Comparison of ENCODE assay signal across 27 cellular contexts in the genomic region with DNA sequence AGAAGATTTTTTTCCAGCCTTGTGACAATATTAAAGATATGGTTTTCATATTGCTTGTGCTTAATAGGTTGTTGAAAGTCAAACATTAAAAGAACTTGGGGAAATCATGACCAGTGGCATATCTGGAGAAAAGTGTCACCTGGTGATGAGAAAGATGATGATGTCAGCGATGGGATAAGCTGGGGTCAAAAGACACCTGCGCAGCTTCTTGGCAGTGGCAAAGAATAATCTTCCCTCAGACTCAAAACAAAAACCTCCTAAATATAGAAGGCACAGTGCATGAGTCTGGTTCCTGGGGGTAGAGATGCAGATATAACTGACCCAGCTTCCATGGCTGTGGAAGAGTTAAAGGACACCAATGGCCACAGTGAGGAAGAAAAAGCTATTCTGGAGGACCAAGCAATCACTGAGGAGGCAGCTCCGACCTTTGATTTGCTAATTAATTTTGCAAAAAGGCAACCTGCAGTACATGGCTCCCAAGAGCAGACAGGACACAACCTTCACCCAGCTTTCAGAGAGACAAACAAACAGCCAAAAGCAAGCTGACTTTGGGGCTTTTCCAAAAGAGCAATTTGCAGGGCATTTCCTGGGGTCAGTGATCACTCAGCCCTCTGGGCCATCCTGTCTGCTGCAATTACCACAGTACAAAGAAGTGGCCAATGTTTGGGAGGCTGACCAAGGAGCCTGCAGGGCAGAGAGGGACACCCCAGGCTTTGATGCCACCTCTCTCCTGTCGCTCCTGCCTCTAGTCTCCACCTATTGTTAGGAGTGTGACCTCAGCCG. TPM values are rescaled to one million over a fixed set of nuclear protein-coding genes. Genes with fewer than 3 reads are reported as not detected.
"Had no signal": no experiment of that assay in that cellular context is flagged by ENCODE, and none has a peak within 500 bp of the region (broad histone marks: within the 10 kb centered on the region; RNA-seq: fewer than 3 reads in every experiment).

No MANE protein-coding gene starts in this region.

- H3K4me3 ChIP-seq: colonic mucosa, lung, skin epidermis, suprapubic skin, transverse colon, uterus had no signal

- H3K9me3 Mint-ChIP-seq: activated naive CD4-positive, alpha-beta T cell treated with anti-CD3 and anti-CD28 coated beads, Interleukin-2, amount 10 ng/mL, durations not matched to agents 7 days and 5 days; activated naive CD8-positive, alpha-beta T cell treated with anti-CD3 and anti-CD28 coated beads, Interleukin-2, amount 50 U/mL, for 24 hours; natural killer cell treated with Interleukin-12 subunit alpha and Interleukin-12 subunit beta and Interleukin-15 and Interleukin-18, amount 100 ng/mL, for 72 hours; stimulated activated naive CD8-positive, alpha-beta T cell treated with anti-CD3 and anti-CD28 coated beads, Interleukin-15, amount 100 ng/mL, for 72 hours had no signal

- H3K9me3 ChIP-seq: colonic mucosa, suprapubic skin, transverse colon, uterus had no signal

- H3K27ac ChIP-seq: brain microvascular endothelial cell, colonic mucosa, skin epidermis, suprapubic skin, transverse colon, uterus, WERI-Rb-1 had no signal

- H3K27me3 ChIP-seq: brain microvascular endothelial cell, colonic mucosa, transverse colon, uterus had no signal

- H3K27ac Mint-ChIP-seq: activated naive CD4-positive, alpha-beta T cell treated with anti-CD3 and anti-CD28 coated beads, Interleukin-2, amount 10 ng/mL, durations not matched to agents 7 days and 5 days; activated naive CD8-positive, alpha-beta T cell treated with anti-CD3 and anti-CD28 coated beads, Interleukin-2, amount 50 U/mL, for 24 hours; mesothelial cell of epicardium; natural killer cell treated with Interleukin-12 subunit alpha and Interleukin-12 subunit beta and Interleukin-15 and Interleukin-18, amount 100 ng/mL, for 72 hours; stimulated activated naive CD8-positive, alpha-beta T cell treated with anti-CD3 and anti-CD28 coated beads, Interleukin-15, amount 100 ng/mL, for 72 hours had no signal

- H3K4me1 ChIP-seq: colonic mucosa, suprapubic skin, transverse colon, uterus had no signal

- ATAC-seq: activated naive CD8-positive, alpha-beta T cell treated with anti-CD3 and anti-CD28 coated beads, Interleukin-2, amount 50 U/mL, for 24 hours; left colon; natural killer cell treated with Interleukin-12 subunit alpha and Interleukin-12 subunit beta and Interleukin-15 and Interleukin-18, amount 100 ng/mL, for 72 hours; stimulated activated naive CD8-positive, alpha-beta T cell treated with anti-CD3 and anti-CD28 coated beads, Interleukin-15, amount 100 ng/mL, for 72 hours had no signal

- H3K4me3 Mint-ChIP-seq: activated naive CD4-positive, alpha-beta T cell treated with anti-CD3 and anti-CD28 coated beads, Interleukin-2, amount 10 ng/mL, durations not matched to agents 7 days and 5 days; activated naive CD8-positive, alpha-beta T cell treated with anti-CD3 and anti-CD28 coated beads, Interleukin-2, amount 50 U/mL, for 24 hours; mesothelial cell of epicardium; natural killer cell treated with Interleukin-12 subunit alpha and Interleukin-12 subunit beta and Interleukin-15 and Interleukin-18, amount 100 ng/mL, for 72 hours; stimulated activated naive CD8-positive, alpha-beta T cell treated with anti-CD3 and anti-CD28 coated beads, Interleukin-15, amount 100 ng/mL, for 72 hours had no signal

- H3K4me1 Mint-ChIP-seq: activated naive CD4-positive, alpha-beta T cell treated with anti-CD3 and anti-CD28 coated beads, Interleukin-2, amount 10 ng/mL, durations not matched to agents 7 days and 5 days; activated naive CD8-positive, alpha-beta T cell treated with anti-CD3 and anti-CD28 coated beads, Interleukin-2, amount 50 U/mL, for 24 hours; mesothelial cell of epicardium; stimulated activated naive CD8-positive, alpha-beta T cell treated with anti-CD3 and anti-CD28 coated beads, Interleukin-15, amount 100 ng/mL, for 72 hours had no signal

- H3K36me3 Mint-ChIP-seq: activated naive CD4-positive, alpha-beta T cell treated with anti-CD3 and anti-CD28 coated beads, Interleukin-2, amount 10 ng/mL, durations not matched to agents 7 days and 5 days; mesothelial cell of epicardium; natural killer cell treated with Interleukin-12 subunit alpha and Interleukin-12 subunit beta and Interleukin-15 and Interleukin-18, amount 100 ng/mL, for 72 hours had no signal

- H3K36me3 ChIP-seq: brain microvascular endothelial cell, colonic mucosa, suprapubic skin, transverse colon, uterus, WERI-Rb-1 had no signal

- DNase-seq: activated CD4-positive, alpha-beta T cell treated with anti-CD3 and anti-CD28 coated beads for 1 hour; activated CD8-positive, alpha-beta memory T cell treated with anti-CD3 and anti-CD28 coated beads for 24 hours; activated CD8-positive, alpha-beta memory T cell treated with anti-CD3 and anti-CD28 coated beads, Interleukin-2, amount 50 U/mL, for 48 hours; activated effector memory CD4-positive, alpha-beta T cell treated with Interleukin-2 at 50 U/mL for 16 hours; activated naive CD4-positive, alpha-beta T cell treated with anti-CD3 and anti-CD28 coated beads, Interleukin-2, amount 10 ng/mL, durations not matched to agents 7 days and 5 days; activated naive CD8-positive, alpha-beta T cell treated with anti-CD3 and anti-CD28 coated beads, Interleukin-2, amount 50 U/mL, for 24 hours; activated T-cell treated with anti-CD3 and anti-CD28 coated beads, Interleukin-2, amount 50 U/mL, for 48 hours; anterior cingulate cortex; brain microvascular endothelial cell; central memory CD4-positive, alpha-beta T cell; colonic mucosa; erythroblast; foreskin melanocyte; hypothalamus; islet precursor cell; left colon; nucleus accumbens; stimulated activated CD4-positive, alpha-beta T cell treated with anti-CD3 and anti-CD28 coated beads, Interleukin-2, amount 100 ng/mL, for 48 hours; stimulated activated naive CD8-positive, alpha-beta T cell treated with anti-CD3 and anti-CD28 coated beads, Interleukin-15, amount 100 ng/mL, for 72 hours; transverse colon; uterus; WERI-Rb-1 had no signal

RNA-seq across cellular contexts. Expression of gene SEMA5B, which starts 17.6 kb away (rescaled TPM):
- total RNA-seq: natural killer cell treated with Interleukin-12 subunit alpha and Interleukin-12 subunit beta and Interleukin-15 and Interleukin-18, amount 100 ng/mL, for 72 hours had no signal
